Comparison of ENCODE assay signal across 18 cellular contexts in genomic region chr19:23263396-23263795, GRCh38. TPM values are rescaled to one million over a fixed set of nuclear protein-coding genes. Genes with fewer than 3 reads are reported as not detected.
DNase-seq lines count a peak whose midpoint lies in the region; ATAC-seq, FAIRE-seq and TF ChIP-seq lines count a peak whose summit lies in the region.
"Had no signal": no experiment of that assay in that cellular context is flagged by ENCODE, and none has a peak within 500 bp of the region (broad histone marks: within the 10 kb centered on the region; RNA-seq: fewer than 3 reads in every experiment).

No MANE protein-coding gene starts in this region.

- no peak overlapping the region for H2AFZ ChIP-seq in HepG2 (ENCODE audit: low read length)

- no peaks in the 10 kb centered on the region for H3K27me3 Mint-ChIP-seq in activated T-cell treated with anti-CD3 and anti-CD28 coated beads, Interleukin-2, amount 50 U/mL, for 24 hours
- no peaks in the 10 kb centered on the region for H3K27me3 Mint-ChIP-seq in activated T-cell treated with anti-CD3 and anti-CD28 coated beads, Interleukin-2, amount 50 U/mL, for 4 hours (ENCODE audit: low read depth)
- H3K27me3 Mint-ChIP-seq in naive thymus-derived CD4-positive, alpha-beta T cell = no peaks in the 10 kb centered on the region
- H3K27me3 Mint-ChIP-seq: B cell; CD4-positive, alpha-beta T cell had no signal

- H4K20me1 ChIP-seq in HepG2 (ENCODE audit: insufficient read depth, low read length) = no peaks in the 10 kb centered on the region

- TF ChIP-seq POLR2A in HepG2 (IDR thresholded peaks at IDR 0.05; ENCODE audit: insufficient read depth in 1 of 2, low read depth in 2 of 2, low read length in 2 of 2) (no peak), right lobe of liver (IDR thresholded peaks at IDR 0.05) (no peak)

- H3K9me3 ChIP-seq in HepG2 (ENCODE audit: low read length) (no peaks in the 10 kb centered on the region), right lobe of liver (no peaks in the 10 kb centered on the region)
- no peaks in the 10 kb centered on the region for H3K9me3 ChIP-seq in naive thymus-derived CD4-positive, alpha-beta T cell (ENCODE audit: control insufficient read depth in 2 of 3, low read length in 3 of 3)

- no peak overlapping the region for H3K9ac ChIP-seq in HepG2 (ENCODE audit: insufficient read depth, low read depth, low read length)

- CTCF ChIA-PET in HepG2 (lab: Yijun Ruan, JAX; ENCODE audit: low intra/inter-chr PET ratio, low total read pairs) = no interaction called here
- CTCF ChIA-PET in naive thymus-derived CD4-positive, alpha-beta T cell (lab: Charles Lee) = no interaction called here

- POLR2A ChIA-PET in HepG2 (lab: Yijun Ruan, JAX) = interaction anchor here (1.2 to 2.9 kb wide), 2 partner anchors 10 to 13 kb away, joined by 5 to 15 read pairs; partner anchors contain the start of gene ZNF724
- POLR2A ChIA-PET in naive thymus-derived CD4-positive, alpha-beta T cell (lab: Charles Lee) = interaction anchor here (0.8 kb wide), 1 partner anchor 10 kb away, joined by 3 read pairs; no protein-coding TSS in a partner anchor

- H3K4me2 ChIP-seq in HepG2 (ENCODE audit: low read depth, low read length) = no peak overlapping the region

- H3K4me1 ChIP-seq in HepG2 (ENCODE audit: insufficient read depth, low read length) (peaks cover 34% of the 10 kb centered on the region), right lobe of liver (no peaks in the 10 kb centered on the region)
- H3K4me1 ChIP-seq in naive thymus-derived CD4-positive, alpha-beta T cell (ENCODE audit: control insufficient read depth in 2 of 2, insufficient read depth in 2 of 2, low read length in 2 of 2) = no peaks in the 10 kb centered on the region

- no peaks in the 10 kb centered on the region for H3K79me2 ChIP-seq in HepG2 (ENCODE audit: insufficient read depth, low read length)

- H3K4me3 ChIP-seq in HepG2 (replicated peaks in 1 of 3; ENCODE audit: insufficient read depth in 1 of 3, low read depth in 2 of 3, low read length in 3 of 3) (no peak overlapping the region), right lobe of liver (no peak overlapping the region)
- no peak overlapping the region for H3K4me3 ChIP-seq in naive thymus-derived CD4-positive, alpha-beta T cell (ENCODE audit: low read length)
- H3K4me3 ChIP-seq: GM12878 had no signal

- TF ChIP-seq RAD21 in HepG2 (CRISPR knock-in tag; IDR thresholded peaks at IDR 0.05) = no peak

- in situ Hi-C loops in HepG2 (cut with HindIII; ENCODE audit: extremely low pct_ligation_motif_present, low pct_unique_long_range_greater_than_20kb) = loop anchor here (25.0 kb wide), 1 partner anchor 774 kb away; no protein-coding TSS in a partner anchor

- BruUV-seq in HepG2 (replicated peaks; lab: Mats Ljungman, UMichigan) = no TSS peak

- peaks cover 4% of the 10 kb centered on the region for H3K9me3 Mint-ChIP-seq in activated T-cell treated with anti-CD3 and anti-CD28 coated beads, Interleukin-2, amount 50 U/mL, for 24 hours
- H3K9me3 Mint-ChIP-seq in activated T-cell treated with anti-CD3 and anti-CD28 coated beads, Interleukin-2, amount 50 U/mL, for 4 hours = no peaks in the 10 kb centered on the region
- H3K9me3 Mint-ChIP-seq in naive thymus-derived CD4-positive, alpha-beta T cell = peaks cover 0 to 31% (median 0%) of the 10 kb centered on the region in 11 donors
- H3K9me3 Mint-ChIP-seq: CD4-positive, alpha-beta T cell had no signal

- WGBS in HepG2 (ENCODE audit: low lambda C conversion rate) = 60% methylated on average over 2 of the region's 2 CpGs
- WGBS in right lobe of liver (ENCODE audit: insufficient coverage, low coverage, low lambda C conversion rate, missing lambda C conversion rate) = 0% methylated on average over 1 of the region's 2 CpGs

- DNase-seq in activated T-cell treated with anti-CD3 and anti-CD28 coated beads, Interleukin-2, amount 50 U/mL, for 24 hours = no peak
- DNase-seq in activated T-cell treated with anti-CD3 and anti-CD28 coated beads, Interleukin-2, amount 50 U/mL, for 4 hours = no peak
- DNase-seq in HepG2 (ENCODE audit: low spot score) (no peak), right lobe of liver (no peak), SHP77 treated with DMSO at 0.1 percent for 48 hours (lab: John Stamatoyannopoulos, UW) (no peak), dermis blood vessel endothelial cell (no peak)
- no peak for DNase-seq in naive thymus-derived CD4-positive, alpha-beta T cell
- DNase-seq: C1 segment of cervical spinal cord; Calu3; CD4-positive, alpha-beta T cell; DMS 273 treated with DMSO at 0.1 percent for 48 hours had no signal

- H3K36me3 ChIP-seq in HepG2 (replicated peaks in 1 of 2; ENCODE audit: control insufficient read depth in 1 of 2, insufficient read depth in 2 of 2, low read length in 2 of 2) = peaks cover 4 to 22% of the 10 kb centered on the region in 2 experiments; a peak in 4 of 5 replicates
- peaks cover 0 to 28% (median 5%) of the 10 kb centered on the region in 4 donors for H3K36me3 ChIP-seq in right lobe of liver
- peaks cover 0 to 36% (median 10%) of the 10 kb centered on the region in 3 experiments for H3K36me3 ChIP-seq in naive thymus-derived CD4-positive, alpha-beta T cell (ENCODE audit: control insufficient read depth in 2 of 3, insufficient read depth in 3 of 3, low read length in 3 of 3)

- no peak for ATAC-seq in activated T-cell treated with anti-CD3 and anti-CD28 coated beads, Interleukin-2, amount 50 U/mL, for 4 hours
- ATAC-seq in HepG2 (no peak), right lobe of liver (no peak)
- no peak for ATAC-seq in naive thymus-derived CD4-positive, alpha-beta T cell
- ATAC-seq: HCT116 had no signal

- FAIRE-seq in HepG2 (lab: Jason Lieb, UNC) = no peak
- FAIRE-seq: A204.1, GM12878, GM18507, H54, HTR-8/SVneo had no signal

- peak overlapping the region; percentile 49 for H3K27ac Mint-ChIP-seq in activated T-cell treated with anti-CD3 and anti-CD28 coated beads, Interleukin-2, amount 50 U/mL, for 24 hours
- H3K27ac Mint-ChIP-seq in naive thymus-derived CD4-positive, alpha-beta T cell = peak overlapping the region in 5 of 9 donors; percentile 2 to 52 (median 32)
- H3K27ac Mint-ChIP-seq: B cell; CD4-positive, alpha-beta T cell had no signal

- H3K4me3 Mint-ChIP-seq in activated T-cell treated with anti-CD3 and anti-CD28 coated beads, Interleukin-2, amount 50 U/mL, for 24 hours = no peak overlapping the region
- H3K4me3 Mint-ChIP-seq in activated T-cell treated with anti-CD3 and anti-CD28 coated beads, Interleukin-2, amount 50 U/mL, for 4 hours = no peak overlapping the region
- no peak overlapping the region for H3K4me3 Mint-ChIP-seq in naive thymus-derived CD4-positive, alpha-beta T cell
- H3K4me3 Mint-ChIP-seq: B cell; CD4-positive, alpha-beta T cell had no signal

- intact Hi-C loops in HepG2 (cut with micrococcal nuclease; ENCODE audit: unreplicated experiment) (no loop called here), right lobe of liver (cut with DNase I) (no loop called here)
- intact Hi-C loops in naive thymus-derived CD4-positive, alpha-beta T cell (cut with micrococcal nuclease) = no loop called here

- TF ChIP-seq CTCF in HepG2 (CRISPR knock-in tag; IDR thresholded peaks at IDR 0.05) (no peak), right lobe of liver (IDR thresholded peaks at IDR 0.05) (no peak)

- H3K27me3 ChIP-seq in HepG2 (ENCODE audit: control insufficient read depth in 1 of 2, insufficient read depth in 2 of 2, low read length in 2 of 2) = no peaks in the 10 kb centered on the region
- H3K27me3 ChIP-seq in right lobe of liver = no peaks in the 10 kb centered on the region
- H3K27me3 ChIP-seq in naive thymus-derived CD4-positive, alpha-beta T cell (ENCODE audit: control insufficient read depth in 2 of 2, insufficient read depth in 2 of 2, low read length in 2 of 2) = no peaks in the 10 kb centered on the region

- peak overlapping the region; percentile 26 for H3K27ac ChIP-seq in HepG2 (ENCODE audit: extremely low read length, insufficient read depth, low read length)
- H3K27ac ChIP-seq in right lobe of liver = peak overlapping the region in 1 of 3 donors; percentile 21
- no peak overlapping the region for H3K27ac ChIP-seq in naive thymus-derived CD4-positive, alpha-beta T cell (ENCODE audit: low read depth, low read length)

- TF ChIP-seq EP300 in HepG2 (IDR thresholded peaks at IDR 0.05; ENCODE audit: low read depth in 2 of 2, low read length in 2 of 2) = no peak
- no peak for TF ChIP-seq EP300 in HepG2 (CRISPR knock-in tag; IDR thresholded peaks at IDR 0.05; ENCODE audit: borderline replicate concordance)

- peaks cover 80% of the 10 kb centered on the region for H3K36me3 Mint-ChIP-seq in activated T-cell treated with anti-CD3 and anti-CD28 coated beads, Interleukin-2, amount 50 U/mL, for 24 hours (ENCODE audit: low read depth)
- H3K36me3 Mint-ChIP-seq in activated T-cell treated with anti-CD3 and anti-CD28 coated beads, Interleukin-2, amount 50 U/mL, for 4 hours (ENCODE audit: insufficient read depth) = peaks cover 49% of the 10 kb centered on the region
- H3K36me3 Mint-ChIP-seq in naive thymus-derived CD4-positive, alpha-beta T cell = peaks cover 3 to 83% (median 38%) of the 10 kb centered on the region in 5 donors

- H3K4me1 Mint-ChIP-seq in activated T-cell treated with anti-CD3 and anti-CD28 coated beads, Interleukin-2, amount 50 U/mL, for 24 hours (ENCODE audit: low read depth) = peaks cover 14% of the 10 kb centered on the region
- peaks cover 6% of the 10 kb centered on the region for H3K4me1 Mint-ChIP-seq in activated T-cell treated with anti-CD3 and anti-CD28 coated beads, Interleukin-2, amount 50 U/mL, for 4 hours (ENCODE audit: low read depth)
- peaks cover 0 to 6% (median 0%) of the 10 kb centered on the region in 7 donors for H3K4me1 Mint-ChIP-seq in naive thymus-derived CD4-positive, alpha-beta T cell
- H3K4me1 Mint-ChIP-seq: B cell had no signal

RNA-seq across cellular contexts. Expression of gene ZNF724, which starts 13.2 kb away (rescaled TPM):
- 1 to 10 TPM; 5.1 to 6.3 (median 5.7) TPM for total RNA-seq in activated T-cell treated with anti-CD3 and anti-CD28 coated beads, Interleukin-2, amount 50 U/mL, for 4 hours
- total RNA-seq in HepG2 (2016; rRNA removed; fragmentation: Illumina TruSeq; extraction: Trizol) = 15.0 and 19.8 TPM in 2 replicates
- total RNA-seq in HepG2 (2016; cell fraction: cytosol; rRNA removed; fragmentation: Illumina TruSeq; extraction: Trizol; ENCODE audit: low read depth) = 1.2 and 1.3 TPM in 2 replicates
- 14.7 and 20.5 TPM in 2 replicates for total RNA-seq in HepG2 (2016; cell fraction: insoluble cytoplasmic fraction; rRNA removed; fragmentation: Illumina TruSeq; extraction: Trizol)
- total RNA-seq in HepG2 (2016; cell fraction: membrane; rRNA removed; fragmentation: Illumina TruSeq; extraction: Trizol) = 4.5 and 5.8 TPM in 2 replicates
- total RNA-seq in HepG2 (2016; cell fraction: nucleus; rRNA removed; fragmentation: Illumina TruSeq; extraction: Trizol) = 10.0 and 10.6 TPM in 2 replicates
- polyA plus RNA-seq in HepG2 (2011; rRNA removed) = 1.1 and 1.5 TPM in 2 replicates
- polyA plus RNA-seq in HepG2 (2011; cell fraction: cytosol; rRNA removed) = 0.48 and 0.71 TPM in 2 replicates
- 1.1 and 1.5 TPM in 2 replicates for polyA plus RNA-seq in HepG2 (2011; cell fraction: nucleus; rRNA removed)
- 0.68 and 1.2 TPM in 2 replicates for polyA plus RNA-seq in HepG2 (2012)
- 0.08 TPM in 1 of 2 replicates, not detected in the other for polyA plus RNA-seq in HepG2 (2016; cell fraction: cytosol; fragmentation: Illumina TruSeq; extraction: Trizol; ENCODE audit: low read depth)
- 4.2 and 4.7 TPM in 2 replicates for polyA plus RNA-seq in HepG2 (2016; cell fraction: insoluble cytoplasmic fraction; fragmentation: Illumina TruSeq; extraction: Trizol; ENCODE audit: low read depth)
- polyA plus RNA-seq in HepG2 (2016; cell fraction: membrane; fragmentation: Illumina TruSeq; extraction: Trizol; ENCODE audit: low read depth) = 0.10 and 0.54 TPM in 2 replicates
- 2.7 and 3.8 TPM in 2 replicates for polyA plus RNA-seq in HepG2 (2016; cell fraction: nucleus; fragmentation: Illumina TruSeq; extraction: Trizol; ENCODE audit: insufficient read depth, low read depth)
- 6.3 TPM in 1 of 2 replicates, not detected in the other for polyA minus RNA-seq in HepG2 (2011; rRNA and poly(A)+ RNA removed; ENCODE audit: low replicate concordance)
- 4.6 and 6.9 TPM in 2 replicates for polyA minus RNA-seq in HepG2 (2011; cell fraction: cytosol; rRNA and poly(A)+ RNA removed)
- polyA minus RNA-seq in HepG2 (2011; cell fraction: nucleus; rRNA and poly(A)+ RNA removed) = 8.7 and 9.0 TPM in 2 replicates
- 1 to 10 TPM in 2 of 6 experiments, under 1 TPM in 4; 0.37 to 3.2 (median 0.65) TPM for total RNA-seq in right lobe of liver
- total RNA-seq in naive thymus-derived CD4-positive, alpha-beta T cell = 10 to 100 TPM in 1 of 5 experiments, 1 to 10 TPM in 4; 2.9 to 11.3 (median 6.8) TPM
- 1 to 10 TPM; 3.0 to 4.3 TPM for polyA plus RNA-seq in naive thymus-derived CD4-positive, alpha-beta T cell
- 5.6 and 8.7 TPM in 2 replicates for total RNA-seq in dermis blood vessel endothelial cell
